In genomic region chr20:5670137-5670536, GRCh38 we compare ENCODE assay signal across 1 cellular context.
TF ChIP-seq lines count a peak whose summit lies in the region.

No MANE protein-coding gene starts in this region.

TF ChIP-seq in GM23338, 12 proteins besides CTCF, POLR2A, EP300 and RAD21:
- TF ChIP-seq REST (IDR thresholded peaks at IDR 0.05; ENCODE audit: unreplicated experiment) (no peak), ZNF462 (CRISPR knock-in tag; IDR thresholded peaks at IDR 0.05) (no peak), ETS1 (IDR thresholded peaks at IDR 0.05) (no peak), EZH2 (IDR thresholded peaks at IDR 0.05; ENCODE audit: low read depth, unreplicated experiment) (no peak), EZH2phosphoT487 (IDR thresholded peaks at IDR 0.05; ENCODE audit: unreplicated experiment) (no peak), ZNF114 (CRISPR knock-in tag; IDR thresholded peaks at IDR 0.05) (no peak), STAT1 (IDR thresholded peaks at IDR 0.05; ENCODE audit: unreplicated experiment) (no peak), JUNB (IDR thresholded peaks at IDR 0.05; ENCODE audit: unreplicated experiment) (no peak), ZNF331 (CRISPR knock-in tag; IDR thresholded peaks at IDR 0.05; ENCODE audit: low read depth) (no peak), CREB1 (CRISPR knock-in tag; IDR thresholded peaks at IDR 0.05; ENCODE audit: low read depth) (no peak), POLR2AphosphoS5 (IDR thresholded peaks at IDR 0.05; ENCODE audit: low read depth) (no peak), NANOG (IDR thresholded peaks at IDR 0.05; ENCODE audit: borderline replicate concordance) (no peak)
TF ChIP-seq in GM23338: peak in this region for 0.
